In the genomic region with DNA sequence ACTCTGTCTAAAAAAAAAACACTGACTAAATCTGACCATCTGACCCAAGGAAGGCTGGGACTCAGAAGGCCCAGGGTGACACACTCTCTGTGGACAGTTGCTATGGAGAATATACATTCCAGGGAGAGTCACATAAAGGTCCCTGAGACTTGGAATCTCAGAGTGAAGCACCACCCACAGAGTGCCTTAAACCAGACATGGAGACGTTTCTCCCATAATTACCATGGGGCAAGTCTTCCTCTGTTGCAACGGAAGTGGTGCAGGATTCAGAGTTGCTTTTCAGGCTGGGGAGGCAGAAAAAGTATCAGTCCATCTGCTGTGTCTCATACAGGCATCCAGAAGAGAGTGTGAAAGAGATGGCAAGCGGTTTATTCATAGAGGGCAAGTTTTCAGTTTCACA, we compare ENCODE assay signal across 13 cellular contexts. TPM values are rescaled to one million over a fixed set of nuclear protein-coding genes. Genes with fewer than 3 reads are reported as not detected.
DNase-seq lines count a peak whose midpoint lies in the region; ATAC-seq and TF ChIP-seq lines count a peak whose summit lies in the region.
"Had no signal": no experiment of that assay in that cellular context is flagged by ENCODE, and none has a peak within 500 bp of the region (broad histone marks: within the 10 kb centered on the region; RNA-seq: fewer than 3 reads in every experiment).

No MANE protein-coding gene starts in this region.

- intact Hi-C loops in testis (cut with DNase I; ENCODE audit: low total_unique reads) = no loop called here

- H2AFZ ChIP-seq in DND-41 (ENCODE audit: low read depth, low read length) = no peak overlapping the region

- no peak for TF ChIP-seq CTCF in DND-41 (IDR thresholded peaks at IDR 0.05; ENCODE audit: borderline replicate concordance, extremely low read depth, low read length, poor library complexity, severe bottlenecking)
- no peak for TF ChIP-seq CTCF in testis (IDR thresholded peaks at IDR 0.05)

- H3K79me2 ChIP-seq in DND-41 (ENCODE audit: insufficient read depth, low read length) = no peaks in the 10 kb centered on the region

- H3K9ac ChIP-seq in DND-41 (ENCODE audit: low read depth, low read length) = no peak overlapping the region

- H3K4me3 ChIP-seq in DND-41 (ENCODE audit: low read depth in 1 of 2, low read length in 2 of 2) = no peak overlapping the region
- H3K4me3 ChIP-seq in SJSA1 = no peak overlapping the region
- no peak overlapping the region for H3K4me3 ChIP-seq in testis
- H3K4me3 ChIP-seq: pancreas, uterus had no signal

- ATAC-seq in DND-41 (ENCODE audit: insufficient read depth, low read depth) = peak; percentile 54; the same call in 2 of the 3 replicates

- H3K4me1 ChIP-seq in DND-41 (ENCODE audit: insufficient read depth, low read length) (no peaks in the 10 kb centered on the region), SJSA1 (replicated peaks) (peaks cover 22% of the 10 kb centered on the region), testis (no peaks in the 10 kb centered on the region)
- H3K4me1 ChIP-seq: pancreas, uterus had no signal

- no peak overlapping the region for H3K4me2 ChIP-seq in DND-41 (ENCODE audit: insufficient read depth, low read length)

- TF ChIP-seq POLR2A in testis (IDR thresholded peaks at IDR 0.05) = no peak

- 43 to 46% methylated on average over 3 of the region's 3 CpGs for WGBS in testis, 2 donors

- no peaks in the 10 kb centered on the region for H4K20me1 ChIP-seq in DND-41 (ENCODE audit: insufficient read depth, low read length)

- H3K9me3 ChIP-seq in DND-41 (ENCODE audit: insufficient read depth, low read length, severe bottlenecking) (no peaks in the 10 kb centered on the region), SJSA1 (replicated peaks) (no peaks in the 10 kb centered on the region), testis (no peaks in the 10 kb centered on the region)
- H3K9me3 ChIP-seq: pancreas, uterus had no signal

- no peak for DNase-seq in DND-41
- DNase-seq in HCEC 1CT = peak; percentile 27
- DNase-seq in SJSA1 (ENCODE audit: low read depth in 1 of 2, low spot score in 2 of 2) = peak; percentile 52 to 57
- peak; percentile 73 for DNase-seq in myocyte (ENCODE audit: low read depth)
- no peak for DNase-seq in HPDE6-E6E7 (ENCODE audit: extremely low spot score)
- DNase-seq in NCI-H2227 (lab: John Stamatoyannopoulos, UW; ENCODE audit: unreplicated experiment) = no peak
- DNase-seq in testis = no peak
- DNase-seq in OCI-M1 (lab: John Stamatoyannopoulos, UW) = no peak
- DNase-seq: CD4-positive, alpha-beta T cell; NK-92 treated with Interleukin-12 subunit alpha and Interleukin-12 subunit beta, amount 100 ng/mL, for 24 hours; pancreas; T1000; uterus had no signal

- H3K36me3 ChIP-seq in DND-41 (ENCODE audit: insufficient read depth, low read length) (no peaks in the 10 kb centered on the region), SJSA1 (no peaks in the 10 kb centered on the region), testis (ENCODE audit: low read depth, missing control alignments) (no peaks in the 10 kb centered on the region)
- H3K36me3 ChIP-seq: pancreas, uterus had no signal

- no peaks in the 10 kb centered on the region for H3K27me3 ChIP-seq in DND-41 (ENCODE audit: insufficient read depth, low read length, poor library complexity)
- H3K27me3 ChIP-seq in SJSA1 (replicated peaks) = no peaks in the 10 kb centered on the region
- no peaks in the 10 kb centered on the region for H3K27me3 ChIP-seq in testis
- H3K27me3 ChIP-seq: pancreas, uterus had no signal

- H3K27ac ChIP-seq in DND-41 (ENCODE audit: low read length) (no peak overlapping the region), SJSA1 (peak overlapping the region; percentile 65), testis (no peak overlapping the region)
- H3K27ac ChIP-seq: pancreas, uterus had no signal

RNA-seq across cellular contexts. Expression of gene SLN, which starts 58.7 kb away (rescaled TPM):
- total RNA-seq in SJSA1 (2014; rRNA removed; shearing (Covaris generic)) = not detected in 2 replicates
- total RNA-seq in myocyte (9.2 and 84.1 TPM in 2 replicates), testis (not detected)
- polyA plus RNA-seq in myocyte (2012) = 121 TPM
- 31.6 TPM for polyA plus RNA-seq in testis (ENCODE audit: insufficient read depth, low read depth, low replicate concordance)
- total RNA-seq: CD4-positive, alpha-beta T cell; pancreas had no signal

Comparison
In these comparisons a context has a peak if more than half of its experiments do, and no peak if none do; other contexts are left out.
1. DNase-seq: peak in HCEC 1CT (single experiment), SJSA1 (2 of 2) and myocyte (single experiment); none in DND-41 (single experiment), HPDE6-E6E7 (single experiment), NCI-H2227 (single experiment), testis (single experiment) and OCI-M1 (single experiment).